In genomic region chr3:194633349-194634004, GRCh38 we compare ENCODE assay signal across 8 cellular contexts. TPM values are rescaled to one million over a fixed set of nuclear protein-coding genes. Genes with fewer than 3 reads are reported as not detected.
DNase-seq lines count a peak whose midpoint lies in the region; ATAC-seq and TF ChIP-seq lines count a peak whose summit lies in the region.

A gene with protein sequence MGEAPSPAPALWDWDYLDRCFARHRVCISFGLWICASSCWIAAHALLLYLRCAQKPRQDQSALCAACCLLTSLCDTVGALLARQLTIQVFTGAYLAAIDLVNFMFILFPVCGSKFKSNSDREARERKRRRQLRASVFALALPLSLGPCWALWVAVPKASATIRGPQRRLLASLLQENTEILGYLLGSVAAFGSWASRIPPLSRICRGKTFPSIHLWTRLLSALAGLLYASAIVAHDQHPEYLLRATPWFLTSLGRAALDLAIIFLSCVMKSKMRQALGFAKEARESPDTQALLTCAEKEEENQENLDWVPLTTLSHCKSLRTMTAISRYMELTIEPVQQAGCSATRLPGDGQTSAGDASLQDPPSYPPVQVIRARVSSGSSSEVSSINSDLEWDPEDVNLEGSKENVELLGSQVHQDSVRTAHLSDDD (minus strand): TSS chr3:194633419. CDS start chr3:194633215, 204 bp downstream.

- intact Hi-C loops in Right ventricle myocardium inferior (cut with DNase I) (no loop called here), upper lobe of right lung (cut with DNase I) (no loop called here)

- H3K27ac ChIP-seq in SJSA1 (peak within 1 kb of the TSS; percentile 23), trophoblast cell (ENCODE audit: low read depth, low read length) (peak within 1 kb of the TSS; percentile 21), upper lobe of right lung (peak within 1 kb of the TSS; percentile 68)

- H3K23ac ChIP-seq in trophoblast cell (ENCODE audit: low read length): no peak within 1 kb of the TSS

- H3K4me1 ChIP-seq in SJSA1 (replicated peaks) (peaks cover 7% of the 10 kb centered on the region; the same call in 1 of the 2 replicates), trophoblast cell (ENCODE audit: control insufficient read depth in 1 of 2, insufficient read depth in 2 of 2, low read length in 2 of 2) (peaks cover 4 to 9% of the 10 kb centered on the region in 2 experiments), upper lobe of right lung (no peaks in the 10 kb centered on the region)

- H4K91ac ChIP-seq in trophoblast cell (ENCODE audit: low read depth, low read length): peak within 1 kb of the TSS; percentile 76

- peak within 1 kb of the TSS; percentile 81 for H4K8ac ChIP-seq in trophoblast cell (ENCODE audit: low read depth, low read length)

- H3K4me3 ChIP-seq in SJSA1 (peak within 1 kb of the TSS; percentile 77), trophoblast cell (ENCODE audit: low read depth, low read length) (peak within 1 kb of the TSS; percentile 83), upper lobe of right lung (peak within 1 kb of the TSS; percentile 69)

- H3K79me2 ChIP-seq in trophoblast cell (ENCODE audit: control insufficient read depth, insufficient read depth, low read length, poor library complexity): peaks cover 5% of the 10 kb centered on the region

- DNase-seq in GM04503 (ENCODE audit: low read depth): peak; percentile 53
- peak; percentile 79 for DNase-seq in HCEC 1CT
- DNase-seq in M059J (ENCODE audit: low read depth): peak; percentile 93
- peak; percentile 86 to 92 for DNase-seq in SJSA1 (ENCODE audit: low read depth in 1 of 2, low spot score in 2 of 2)
- peak; percentile 62 for DNase-seq in activated naive CD4-positive, alpha-beta T cell treated with anti-CD3 and anti-CD28 coated beads, Interleukin-2, amount 50 U/mL, for 16 hours
- DNase-seq in Right ventricle myocardium inferior (ENCODE audit: missing footprints): peak; percentile 89
- DNase-seq in trophoblast cell: peak; percentile 69 to 76
- peak; percentile 87 for DNase-seq in upper lobe of right lung

- peak within 1 kb of the TSS; percentile 49 for H2BK5ac ChIP-seq in trophoblast cell (ENCODE audit: low read depth, low read length, poor library complexity)

- peak within 1 kb of the TSS; percentile 73 for H3K14ac ChIP-seq in trophoblast cell (ENCODE audit: low read length)

- H4K12ac ChIP-seq in trophoblast cell (ENCODE audit: low read depth, low read length): peak within 1 kb of the TSS; percentile 77

- peak; percentile 59 for TF ChIP-seq CTCF in upper lobe of right lung (IDR thresholded peaks at IDR 0.05)

- H3K9me3 ChIP-seq in SJSA1 (replicated peaks) (no peaks in the 10 kb centered on the region), trophoblast cell (ENCODE audit: insufficient read depth, low read depth, low read length) (peaks cover 16% of the 10 kb centered on the region), upper lobe of right lung (no peaks in the 10 kb centered on the region)

- peaks cover 2% of the 10 kb centered on the region for H3K79me1 ChIP-seq in trophoblast cell (ENCODE audit: low read length)

- H3K4ac ChIP-seq in trophoblast cell (ENCODE audit: low read depth, low read length): peak within 1 kb of the TSS; percentile 2

- H2BK12ac ChIP-seq in trophoblast cell (ENCODE audit: low read length): no peak within 1 kb of the TSS

- H3K4me2 ChIP-seq in trophoblast cell (ENCODE audit: low read length): peak within 1 kb of the TSS; percentile 64

- no CpG with 5 or more reads among the region's 66 CpGs for WGBS in trophoblast cell (ENCODE audit: extremely low coverage, insufficient coverage, insufficient read length)

- H2BK120ac ChIP-seq in trophoblast cell (ENCODE audit: insufficient read depth, low read length, poor library complexity): peak within 1 kb of the TSS; percentile 24

- no peak within 1 kb of the TSS for H2AK5ac ChIP-seq in trophoblast cell (ENCODE audit: low read length)

- peak within 1 kb of the TSS; percentile 74 for H3K18ac ChIP-seq in trophoblast cell (ENCODE audit: low read length)

- ATAC-seq in Right ventricle myocardium inferior: peak; percentile 91
- ATAC-seq in upper lobe of right lung: peak; percentile 93

- H3K36me3 ChIP-seq in SJSA1 (peaks cover 18% of the 10 kb centered on the region), trophoblast cell (ENCODE audit: control insufficient read depth in 1 of 2, insufficient read depth in 2 of 2, low read length in 2 of 2) (peaks cover 11 to 12% of the 10 kb centered on the region in 2 experiments), upper lobe of right lung (no peaks in the 10 kb centered on the region)

- H2AFZ ChIP-seq in trophoblast cell (ENCODE audit: insufficient read depth, low read length, poor library complexity): peak within 1 kb of the TSS; percentile 93

- H3K9ac ChIP-seq in trophoblast cell (ENCODE audit: low read length): peak within 1 kb of the TSS; percentile 71

- H3K27me3 ChIP-seq in SJSA1 (replicated peaks) (no peaks in the 10 kb centered on the region), trophoblast cell (ENCODE audit: insufficient read depth, low read length) (no peaks in the 10 kb centered on the region), upper lobe of right lung (no peaks in the 10 kb centered on the region)

RNA-seq across cellular contexts. Expression of the gene that starts here (rescaled TPM):
- total RNA-seq in M059J (2014; rRNA removed; shearing (Covaris generic)): 13.8 and 19.4 TPM in 2 replicates
- total RNA-seq in SJSA1 (2014; rRNA removed; shearing (Covaris generic)): 12.2 and 18.2 TPM in 2 replicates
- total RNA-seq in Right ventricle myocardium inferior: 6.1 TPM
- polyA plus RNA-seq in trophoblast cell (2013): 9.6 and 10.5 TPM in 2 replicates
- 25.3 TPM for total RNA-seq in upper lobe of right lung

Comparison
In these comparisons a context has a peak if more than half of its experiments do, and no peak if none do; other contexts are left out.
1. Peak in every context shown above with its lines: DNase-seq, ATAC-seq, H3K4me3 ChIP-seq and H3K27ac ChIP-seq.